26 cellular contexts compared by ENCODE assay signal in genomic region chr1:75719810-75720209, GRCh38.
"Had no signal": no experiment of that assay in that cellular context is flagged by ENCODE, and none has a peak within 500 bp of the region (broad histone marks: within the 10 kb centered on the region; RNA-seq: fewer than 3 reads in every experiment).

No MANE protein-coding gene starts in this region.

- H3K9ac ChIP-seq: KMS-11 had no signal

- H3K27ac Mint-ChIP-seq: activated CD4-positive, alpha-beta T cell treated with anti-CD3 and anti-CD28 coated beads for 36 hours; activated naive CD8-positive, alpha-beta T cell treated with anti-CD3 and anti-CD28 coated beads, Interleukin-2, amount 10 ng/mL, durations not matched to agents 7 days and 5 days had no signal

- H3K36me3 ChIP-seq: adrenal gland had no signal

- H3K27ac ChIP-seq: adrenal gland, KMS-11, SK-N-MC, VCaP had no signal

- H3K4me3 Mint-ChIP-seq: activated CD4-positive, alpha-beta T cell treated with anti-CD3 and anti-CD28 coated beads for 36 hours; activated CD8-positive, alpha-beta T cell treated with anti-CD3 and anti-CD28 coated beads for 36 hours; activated naive CD8-positive, alpha-beta T cell treated with anti-CD3 and anti-CD28 coated beads, Interleukin-2, amount 10 ng/mL, durations not matched to agents 7 days and 5 days; T-cell had no signal

- H3K4me3 ChIP-seq: adrenal gland, SK-N-MC had no signal

- H3K27me3 ChIP-seq: adrenal gland had no signal

- H3K9me3 ChIP-seq: adrenal gland had no signal

- ATAC-seq: activated CD4-positive, alpha-beta T cell treated with anti-CD3 and anti-CD28 coated beads for 36 hours; activated CD8-positive, alpha-beta T cell treated with anti-CD3 and anti-CD28 coated beads for 36 hours; Panc1; Right ventricle myocardium inferior; T-cell had no signal

- H3K27me3 Mint-ChIP-seq: activated CD4-positive, alpha-beta T cell treated with anti-CD3 and anti-CD28 coated beads for 36 hours; activated CD8-positive, alpha-beta T cell treated with anti-CD3 and anti-CD28 coated beads for 36 hours; T-cell had no signal

- DNase-seq: activated CD4-positive, alpha-beta T cell treated with anti-CD3 and anti-CD28 coated beads for 36 hours; activated CD8-positive, alpha-beta memory T cell treated with anti-CD3 and anti-CD28 coated beads, Interleukin-2, amount 50 U/mL, for 4 hours; activated CD8-positive, alpha-beta T cell treated with anti-CD3 and anti-CD28 coated beads for 36 hours; activated naive CD4-positive, alpha-beta T cell treated with anti-CD3 and anti-CD28 coated beads, Interleukin-2, amount 50 U/mL, for 16 hours; activated naive CD8-positive, alpha-beta T cell treated with anti-CD3 and anti-CD28 coated beads, Interleukin-2, amount 10 ng/mL, durations not matched to agents 7 days and 5 days; activated T-cell treated with anti-CD3 and anti-CD28 coated beads, Interleukin-2, amount 50 U/mL, for 1 hour; adrenal gland; anterior cingulate cortex; caudate nucleus; NCI-H146; NCI-H1930; NCI-H2107; NCI-H2171 treated with DMSO at 0.1 percent for 48 hours; NCI-H226; NCI-H526; NCI-H82; OCI-M1; RPMI8226; T-cell; T-helper 2 cell; T1000 had no signal

- H3K36me3 Mint-ChIP-seq: activated naive CD8-positive, alpha-beta T cell treated with anti-CD3 and anti-CD28 coated beads, Interleukin-2, amount 10 ng/mL, durations not matched to agents 7 days and 5 days; T-cell had no signal

- H3K9me3 Mint-ChIP-seq: activated CD8-positive, alpha-beta T cell treated with anti-CD3 and anti-CD28 coated beads for 36 hours; activated naive CD8-positive, alpha-beta T cell treated with anti-CD3 and anti-CD28 coated beads, Interleukin-2, amount 10 ng/mL, durations not matched to agents 7 days and 5 days; T-cell had no signal
